8 cellular contexts compared by ENCODE assay signal in the genomic region with DNA sequence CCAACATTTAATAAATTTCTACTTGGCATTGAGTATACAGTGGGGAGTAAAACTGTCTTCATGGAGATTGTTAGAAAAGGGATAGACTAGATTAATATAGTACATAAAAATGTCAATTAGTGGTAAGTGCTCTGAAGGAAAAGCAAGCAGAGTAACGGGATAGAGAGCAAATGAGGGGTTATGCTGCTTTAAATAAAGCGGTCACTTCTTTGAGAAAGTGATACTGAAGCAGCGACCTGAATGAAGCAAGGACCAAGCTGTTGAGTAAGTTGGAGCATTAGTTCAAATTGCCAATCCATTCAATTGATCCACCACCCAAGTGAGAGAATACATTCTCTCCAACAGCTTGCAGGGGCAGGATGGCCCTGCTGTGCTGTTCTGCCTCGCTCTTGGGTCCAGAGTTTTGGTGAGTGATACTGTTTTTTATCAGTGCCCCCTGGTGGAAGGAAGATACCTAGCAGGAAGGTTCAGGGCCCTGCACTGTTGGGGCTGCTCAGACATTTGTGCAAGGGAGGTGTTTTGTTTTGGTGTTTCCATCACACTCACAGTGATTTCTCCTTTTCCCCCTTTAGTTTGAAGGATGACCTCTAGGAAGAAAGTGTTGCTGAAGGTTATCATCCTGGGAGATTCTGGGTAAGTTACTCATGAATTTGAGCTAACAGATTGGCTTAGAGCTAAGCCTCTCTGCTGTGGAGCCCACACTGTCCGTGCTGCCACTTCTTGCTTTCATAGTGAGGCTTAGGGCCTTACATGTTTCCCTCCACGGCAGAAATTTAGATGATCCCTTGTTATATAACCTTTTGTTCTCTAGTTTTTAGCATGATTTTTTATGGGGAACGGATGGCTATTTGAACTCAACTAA.
A peak's percentile ranks its signal among the peaks of the same experiment; 100 is the strongest.
DNase-seq lines count a peak whose midpoint lies in the region; ATAC-seq, FAIRE-seq and TF ChIP-seq lines count a peak whose summit lies in the region.

No MANE protein-coding gene starts in this region.

- peaks cover 15% of the 10 kb centered on the region for H3K4me1 ChIP-seq in endothelial cell of umbilical vein (ENCODE audit: control insufficient read depth, extremely low read depth, insufficient read depth, low read length)
- H3K4me1 ChIP-seq in muscle layer of duodenum (ENCODE audit: control insufficient read depth in 1 of 2, insufficient read depth in 2 of 2, low read length in 2 of 2) = peaks cover 16 to 30% of the 10 kb centered on the region in 2 donors

- peaks cover 14 to 21% of the 10 kb centered on the region in 2 experiments for H3K36me3 ChIP-seq in endothelial cell of umbilical vein (ENCODE audit: control insufficient read depth in 2 of 2, extremely low read depth in 1 of 2, insufficient read depth in 2 of 2, low read length in 2 of 2)
- peaks cover 36 to 39% of the 10 kb centered on the region in 2 donors for H3K36me3 ChIP-seq in muscle layer of duodenum (ENCODE audit: control insufficient read depth in 1 of 2, insufficient read depth in 2 of 2, low read length in 2 of 2)

- no peak overlapping the region for H3K4me2 ChIP-seq in endothelial cell of umbilical vein (ENCODE audit: insufficient read depth, low read length)

- FAIRE-seq in endothelial cell of umbilical vein (lab: Jason Lieb, UNC) = peak; percentile 31

- TF ChIP-seq POLR2A in endothelial cell of umbilical vein (IDR thresholded peaks at IDR 0.05; ENCODE audit: low read depth, low read length) = peak; percentile 35

- no peaks in the 10 kb centered on the region for H3K9me3 ChIP-seq in endothelial cell of umbilical vein (replicated peaks; ENCODE audit: control insufficient read depth, insufficient read depth, low read length)
- no peaks in the 10 kb centered on the region for H3K9me3 ChIP-seq in muscle layer of duodenum (ENCODE audit: control insufficient read depth in 1 of 2, low read length in 2 of 2)

- intact Hi-C loops in endothelial cell of umbilical vein (cut with micrococcal nuclease) = loop anchor here (1.0 to 5.0 kb wide), 4 partner anchors 9 to 176 kb away; a partner anchor contains a TSS

- no peak overlapping the region for H3K9ac ChIP-seq in endothelial cell of umbilical vein (replicated peaks; ENCODE audit: extremely low read depth, insufficient read depth, low read length)

- H2AFZ ChIP-seq in endothelial cell of umbilical vein (ENCODE audit: low read depth, low read length) = no peak overlapping the region

- peak; percentile 69 to 82 for TF ChIP-seq CTCF in endothelial cell of umbilical vein (IDR thresholded peaks at IDR 0.05; ENCODE audit: extremely low read depth in 1 of 2, insufficient read depth in 1 of 2, low read depth in 1 of 2, low read length in 2 of 2)

- dilution Hi-C loops in endothelial cell of umbilical vein (cut with MboI; ENCODE audit: extremely low pct_ligation_motif_present, low sequenced_read_pairs) = no loop called here

- H3K27me3 ChIP-seq in endothelial cell of umbilical vein (ENCODE audit: control insufficient read depth in 2 of 2, insufficient read depth in 2 of 2, low read length in 2 of 2) (no peaks in the 10 kb centered on the region), muscle layer of duodenum (ENCODE audit: low read depth, low read length) (no peaks in the 10 kb centered on the region)

- H3K27ac ChIP-seq in endothelial cell of umbilical vein (ENCODE audit: insufficient read depth, low read depth, low read length) (no peak overlapping the region), muscle layer of duodenum (ENCODE audit: low read length) (peak overlapping the region; percentile 42)

- BruUV-seq in endothelial cell of umbilical vein (replicated peaks; lab: Mats Ljungman, UMichigan) = no TSS peak

- peaks cover 44% of the 10 kb centered on the region for H3K79me2 ChIP-seq in endothelial cell of umbilical vein (ENCODE audit: control insufficient read depth, insufficient read depth, low read length)

- peaks cover 3% of the 10 kb centered on the region for H4K20me1 ChIP-seq in endothelial cell of umbilical vein (replicated peaks; ENCODE audit: control insufficient read depth, extremely low read depth, insufficient read depth, low read length)

- POLR2A ChIA-PET in endothelial cell of umbilical vein (lab: Charles Lee) = interaction anchor here (1.8 kb wide), 1 partner anchor 114 kb away, joined by 5 read pairs; no protein-coding TSS in a partner anchor

- CTCF ChIA-PET in endothelial cell of umbilical vein (lab: Charles Lee) = interaction anchor here (0.5 to 7.5 kb wide), 26 partner anchors 9 to 177 kb away, joined by 3 to 84 read pairs (median 5); a partner anchor contains a TSS

- no peaks in the 10 kb centered on the region for H3K9me1 ChIP-seq in endothelial cell of umbilical vein (replicated peaks; ENCODE audit: control insufficient read depth, extremely low read depth, insufficient read depth, low read length)

- peak; percentile 77 for DNase-seq in CD1c-positive myeloid dendritic cell (ENCODE audit: extremely low spot score)
- peak; percentile 89 for DNase-seq in NCI-H82 (lab: John Stamatoyannopoulos, UW)
- DNase-seq in activated CD8-positive, alpha-beta memory T cell treated with anti-CD3 and anti-CD28 coated beads for 24 hours = peak; percentile 80
- DNase-seq in endothelial cell of umbilical vein (ENCODE audit: low read depth, low spot score) = peak; percentile 67
- peak; percentile 44 for DNase-seq in stromal cell of bone marrow (ENCODE audit: low read depth)

- ATAC-seq in GM19043 (IDR thresholded peaks at IDR 0.05; ENCODE audit: low read depth, unreplicated experiment) (peak; percentile 80), HG03469 (IDR thresholded peaks at IDR 0.05; ENCODE audit: unreplicated experiment) (peak; percentile 36)

- no peak overlapping the region for H3K4me3 ChIP-seq in endothelial cell of umbilical vein (replicated peaks in 1 of 3; ENCODE audit: insufficient read depth in 1 of 3, low read depth in 1 of 3, low read length in 3 of 3)
- H3K4me3 ChIP-seq in muscle layer of duodenum (ENCODE audit: low read depth in 1 of 2, low read length in 2 of 2) = no peak overlapping the region

TF ChIP-seq in endothelial cell of umbilical vein, 7 proteins besides CTCF, POLR2A, EP300 and RAD21:
- no peak for TF ChIP-seq FOS (IDR thresholded peaks at IDR 0.05; ENCODE audit: borderline replicate concordance, insufficient read depth, low read length)
- TF ChIP-seq MYC (IDR thresholded peaks at IDR 0.05; ENCODE audit: low read depth, low read length) = no peak
TF ChIP-seq in endothelial cell of umbilical vein: peak in this region for 0.
